In genomic region chr14:20327005-20327869, GRCh38 we compare ENCODE assay signal across 8 cellular contexts. TPM values are rescaled to one million over a fixed set of nuclear protein-coding genes. Genes with fewer than 3 reads are reported as not detected.
DNase-seq lines count a peak whose midpoint lies in the region; ATAC-seq, FAIRE-seq and TF ChIP-seq lines count a peak whose summit lies in the region.

No MANE protein-coding gene starts in this region.

- no peak for TF ChIP-seq EP300 in K562 (IDR thresholded peaks at IDR 0.05; ENCODE audit: low read length)

- ATAC-seq in K562, result peak; percentile 34; the same call in 2 of the 3 replicates
- no peak for ATAC-seq in stimulated activated effector memory CD8-positive, alpha-beta T cell treated with anti-CD3 and anti-CD28 coated beads, Interleukin-12 subunit alpha, Interleukin-12 subunit beta, amount 100 ng/mL, for 72 hours

- H3K9ac ChIP-seq in K562 (ENCODE audit: insufficient read depth in 1 of 2, low read depth in 2 of 2, low read length in 2 of 2), result no peak overlapping the region; a peak in 1 of 4 replicates

- H2AFZ ChIP-seq in K562 (ENCODE audit: low read depth, low read length), result no peak overlapping the region

- CTCF ChIA-PET in K562 (lab: Yijun Ruan, JAX; ENCODE audit: low intra/inter-chr PET ratio), result interaction anchor here (0.8 to 3.1 kb wide), 4 partner anchors 24 to 282 kb away, joined by 3 to 43 read pairs (median 4); no protein-coding TSS in a partner anchor

- H3K9me3 ChIP-seq in K562 (replicated peaks; ENCODE audit: control insufficient read depth, insufficient read depth, low read depth, low read length), result no peaks in the 10 kb centered on the region; the same call in 1 of the 2 replicates

- H3K4me1 Mint-ChIP-seq in stimulated activated effector memory CD8-positive, alpha-beta T cell treated with anti-CD3 and anti-CD28 coated beads, Interleukin-12 subunit alpha, Interleukin-12 subunit beta, amount 100 ng/mL, for 72 hours, result peaks cover 28% of the 10 kb centered on the region

- H3K27ac Mint-ChIP-seq in stimulated activated effector memory CD8-positive, alpha-beta T cell treated with anti-CD3 and anti-CD28 coated beads, Interleukin-12 subunit alpha, Interleukin-12 subunit beta, amount 100 ng/mL, for 72 hours, result peak overlapping the region; percentile 12

- no peak overlapping the region for H3K27ac ChIP-seq in K562 (ENCODE audit: extremely low read depth, low read depth, low read length)

- no peak for TF ChIP-seq POLR2A in K562 (conservative IDR thresholded peaks at IDR 0.05)

- no peak overlapping the region for H3K4me2 ChIP-seq in K562 (ENCODE audit: insufficient read depth, low read length)

- WGBS in K562 (ENCODE audit: insufficient coverage, low coverage, missing lambda C conversion rate), result 54% methylated on average over 8 of the region's 8 CpGs

- H3K4me3 ChIP-seq in GM06990 (replicated peaks; ENCODE audit: low read depth, low read length) (no peak overlapping the region), K562 (no peak overlapping the region)

- H3K36me3 Mint-ChIP-seq in stimulated activated effector memory CD8-positive, alpha-beta T cell treated with anti-CD3 and anti-CD28 coated beads, Interleukin-12 subunit alpha, Interleukin-12 subunit beta, amount 100 ng/mL, for 72 hours, result peaks cover 92% of the 10 kb centered on the region

- H3K9me1 ChIP-seq in K562 (ENCODE audit: control insufficient read depth, insufficient read depth, low read length), result no peaks in the 10 kb centered on the region

- no peak overlapping the region for H3K4me3 Mint-ChIP-seq in stimulated activated effector memory CD8-positive, alpha-beta T cell treated with anti-CD3 and anti-CD28 coated beads, Interleukin-12 subunit alpha, Interleukin-12 subunit beta, amount 100 ng/mL, for 72 hours

- intact Hi-C loops in K562 (cut with micrococcal nuclease), result loop anchor here (1.0 to 5.0 kb wide), 3 partner anchors 16 to 282 kb away; partner anchors contain the start of genes PARP2 and TEP1

- H4K20me1 ChIP-seq in K562 (replicated peaks; ENCODE audit: control insufficient read depth, insufficient read depth, low read length), result no peaks in the 10 kb centered on the region; the same call in 1 of the 2 replicates

- TF ChIP-seq RAD21 in K562 (CRISPR knock-in tag; conservative IDR thresholded peaks at IDR 0.05 in 1 of 2, IDR thresholded peaks at IDR 0.05 in 1 of 2), result peak; percentile 64 to 74

- peaks cover 86% of the 10 kb centered on the region for H3K79me2 ChIP-seq in K562 (ENCODE audit: control insufficient read depth, insufficient read depth, low read length)

- in situ Hi-C loops in ACHN (cut with HindIII; ENCODE audit: low pct_ligation_motif_present, low pct_unique_long_range_greater_than_20kb, low sequenced_read_pairs), result no loop called here
- in situ Hi-C loops in K562 (cut with MboI), result loop anchor here (5.0 kb wide), 1 partner anchor 285 kb away; no protein-coding TSS in a partner anchor

- DNase-seq in ACHN, result peak; percentile 64
- no peak for DNase-seq in GM06990 (ENCODE audit: extremely low read depth, insufficient read length)
- peak; percentile 51 for DNase-seq in HuH-7 (ENCODE audit: low spot score)
- peak; percentile 15 for DNase-seq in NOMO-1 treated with dmso at 0.1 percent for 144 hours (lab: John Stamatoyannopoulos, UW; ENCODE audit: unreplicated experiment)
- peak in 2 of 4 experiments; percentile 27 to 72 for DNase-seq in K562 (ENCODE audit: extremely low read depth in 1 of 4, low spot score in 3 of 4)
- peak; percentile 32 for DNase-seq in iPS-NIHi7 (ENCODE audit: extremely low spot score)
- no peak for DNase-seq in stimulated activated effector memory CD8-positive, alpha-beta T cell treated with anti-CD3 and anti-CD28 coated beads, Interleukin-12 subunit alpha, Interleukin-12 subunit beta, amount 100 ng/mL, for 72 hours (ENCODE audit: low spot score in 2 of 2)
- DNase-seq in ureter (ENCODE audit: low spot score), result no peak

- no peaks in the 10 kb centered on the region for H3K9me3 Mint-ChIP-seq in stimulated activated effector memory CD8-positive, alpha-beta T cell treated with anti-CD3 and anti-CD28 coated beads, Interleukin-12 subunit alpha, Interleukin-12 subunit beta, amount 100 ng/mL, for 72 hours

- no TSS peak for BruUV-seq in K562 (replicated peaks; lab: Mats Ljungman, UMichigan)

- FAIRE-seq in K562 (lab: Jason Lieb, UNC), result peak; percentile 49

- peaks cover 0 to 14% of the 10 kb centered on the region in 2 experiments; a peak in 2 of 5 replicates for H3K4me1 ChIP-seq in K562 (replicated peaks in 1 of 2; ENCODE audit: control insufficient read depth in 2 of 2, insufficient read depth in 2 of 2, low read length in 2 of 2)

- peaks cover 8% of the 10 kb centered on the region for H3K36me3 ChIP-seq in GM06990 (ENCODE audit: control insufficient read depth, insufficient read depth, low read length)
- peaks cover 78% of the 10 kb centered on the region for H3K36me3 ChIP-seq in K562 (ENCODE audit: control insufficient read depth, insufficient read depth, low read length)

- POLR2A ChIA-PET in K562 (lab: Yijun Ruan, JAX), result interaction anchor here (0.7 to 1.1 kb wide), 2 partner anchors 11 to 149 kb away, joined by 3 to 4 read pairs; no protein-coding TSS in a partner anchor

- H3K27me3 ChIP-seq in GM06990 (replicated peaks; ENCODE audit: control insufficient read depth, insufficient read depth, low read length) (no peaks in the 10 kb centered on the region), K562 (ENCODE audit: control insufficient read depth in 2 of 2, insufficient read depth in 2 of 2, low read length in 2 of 2) (no peaks in the 10 kb centered on the region)

- TF ChIP-seq CTCF in GM06990 (IDR thresholded peaks at IDR 0.05; ENCODE audit: insufficient read depth, low read length, poor library complexity, severe bottlenecking) (peak; percentile 53), K562 (IDR thresholded peaks at IDR 0.05 in 2 of 3, conservative IDR thresholded peaks at IDR 0.05 in 1 of 3; ENCODE audit: insufficient read depth in 2 of 3, low read depth in 1 of 3, low read length in 3 of 3) (peak; percentile 40 to 75 (median 47); a peak in 4 of 6 replicates)

RNA-seq across cellular contexts. Expression of gene CCNB1IP1, which starts 5.8 kb away (rescaled TPM):
- 95.2 and 176 TPM in 2 replicates for total RNA-seq in K562 (2011; cell fraction: chromatin; rRNA removed; ENCODE audit: low replicate concordance)
- total RNA-seq in K562 (2011; cell fraction: nucleolus; rRNA removed), result 63.4 and 71.2 TPM in 2 replicates
- 120 and 156 TPM in 2 replicates for total RNA-seq in K562 (2011; cell fraction: nucleoplasm; rRNA removed)
- total RNA-seq in K562 (2014; rRNA removed) (60.9 and 68.3 TPM in 2 replicates), K562 (2014; rRNA removed; fragmentation: Illumina TruSeq; extraction: Trizol) (107 and 126 TPM in 2 replicates), K562 (2015; rRNA removed; fragmentation: Illumina TruSeq; extraction: Trizol) (68.4 and 77.4 TPM in 2 replicates), K562 (2021) (49.8 and 51.8 TPM in 2 replicates), ureter (38.3 TPM)
- polyA plus RNA-seq in K562 (2011; rRNA removed) (152 and 175 TPM in 2 replicates), K562 (2014; fragmentation: Illumina TruSeq; extraction: Trizol) (87.6 and 95.2 TPM in 2 replicates), K562 (2014; fragmentation: Nextera tagmentation; extraction: Ambion mirVana) (10 to 100 TPM; 80.7 to 81.0 TPM), K562 (2014; rRNA removed) (89.1 and 93.4 TPM in 2 replicates)
- polyA plus RNA-seq in K562 (2011; cell fraction: cytosol; rRNA removed), result 60.0 and 163 TPM in 2 replicates
- polyA plus RNA-seq in K562 (2011; cell fraction: nucleus; rRNA removed), result 90.2 and 97.9 TPM in 2 replicates
- polyA plus RNA-seq in K562 (2012), result 39.0 and 113 TPM in 2 replicates
- 97.4 and 132 TPM in 2 replicates for polyA minus RNA-seq in K562 (2011; rRNA and poly(A)+ RNA removed)
- 35.6 and 41.5 TPM in 2 replicates for polyA minus RNA-seq in K562 (2011; cell fraction: cytosol; rRNA and poly(A)+ RNA removed)
- 49.9 and 73.2 TPM in 2 replicates for polyA minus RNA-seq in K562 (2011; cell fraction: nucleus; rRNA and poly(A)+ RNA removed)

RNA-seq across cellular contexts. Expression of gene PARP2, which starts 16.2 kb away (rescaled TPM):
- total RNA-seq in K562 (2011; cell fraction: chromatin; rRNA removed; ENCODE audit: low replicate concordance), result 38.2 and 98.6 TPM in 2 replicates
- 22.8 and 23.0 TPM in 2 replicates for total RNA-seq in K562 (2011; cell fraction: nucleolus; rRNA removed)
- total RNA-seq in K562 (2011; cell fraction: nucleoplasm; rRNA removed), result 39.4 and 41.8 TPM in 2 replicates
- total RNA-seq in K562 (2014; rRNA removed) (19.7 and 21.4 TPM in 2 replicates), K562 (2014; rRNA removed; fragmentation: Illumina TruSeq; extraction: Trizol) (26.2 and 29.4 TPM in 2 replicates), K562 (2015; rRNA removed; fragmentation: Illumina TruSeq; extraction: Trizol) (24.1 and 25.3 TPM in 2 replicates), K562 (2021) (26.9 and 29.9 TPM in 2 replicates), ureter (20.6 TPM)
- polyA plus RNA-seq in K562 (2011; rRNA removed) (41.4 and 50.5 TPM in 2 replicates), K562 (2014; fragmentation: Illumina TruSeq; extraction: Trizol) (37.9 and 45.8 TPM in 2 replicates), K562 (2014; fragmentation: Nextera tagmentation; extraction: Ambion mirVana) (10 to 100 TPM; 25.2 to 34.6 TPM), K562 (2014; rRNA removed) (38.1 and 38.6 TPM in 2 replicates)
- polyA plus RNA-seq in K562 (2011; cell fraction: cytosol; rRNA removed), result 13.3 and 27.0 TPM in 2 replicates
- 72.0 and 133 TPM in 2 replicates for polyA plus RNA-seq in K562 (2011; cell fraction: nucleus; rRNA removed)
- polyA plus RNA-seq in K562 (2012), result 24.6 and 29.3 TPM in 2 replicates
- polyA minus RNA-seq in K562 (2011; rRNA and poly(A)+ RNA removed), result 22.2 and 28.8 TPM in 2 replicates
- polyA minus RNA-seq in K562 (2011; cell fraction: cytosol; rRNA and poly(A)+ RNA removed), result 7.4 and 7.8 TPM in 2 replicates
- polyA minus RNA-seq in K562 (2011; cell fraction: nucleus; rRNA and poly(A)+ RNA removed), result 8.9 and 19.3 TPM in 2 replicates

RNA-seq across cellular contexts. Expression of gene TTC5, which starts 21.5 kb away (rescaled TPM):
- 15.0 and 30.0 TPM in 2 replicates for total RNA-seq in K562 (2011; cell fraction: chromatin; rRNA removed; ENCODE audit: low replicate concordance)
- total RNA-seq in K562 (2011; cell fraction: nucleolus; rRNA removed), result 10.4 and 11.8 TPM in 2 replicates
- total RNA-seq in K562 (2011; cell fraction: nucleoplasm; rRNA removed), result 20.8 and 26.3 TPM in 2 replicates
- total RNA-seq in K562 (2014; rRNA removed) (4.8 and 8.3 TPM in 2 replicates), K562 (2014; rRNA removed; fragmentation: Illumina TruSeq; extraction: Trizol) (16.4 and 17.1 TPM in 2 replicates), K562 (2015; rRNA removed; fragmentation: Illumina TruSeq; extraction: Trizol) (8.0 and 12.5 TPM in 2 replicates), K562 (2021) (11.7 and 13.8 TPM in 2 replicates), ureter (26.6 TPM)
- polyA plus RNA-seq in K562 (2011; rRNA removed) (11.6 and 12.2 TPM in 2 replicates), K562 (2014; fragmentation: Illumina TruSeq; extraction: Trizol) (6.6 and 9.3 TPM in 2 replicates), K562 (2014; fragmentation: Nextera tagmentation; extraction: Ambion mirVana) (1 to 10 TPM; 5.6 to 6.0 TPM), K562 (2014; rRNA removed) (5.8 and 7.5 TPM in 2 replicates)
- polyA plus RNA-seq in K562 (2011; cell fraction: cytosol; rRNA removed), result 5.1 and 6.9 TPM in 2 replicates
- 7.6 and 9.4 TPM in 2 replicates for polyA plus RNA-seq in K562 (2011; cell fraction: nucleus; rRNA removed)
- polyA plus RNA-seq in K562 (2012), result 7.0 and 13.3 TPM in 2 replicates
- polyA minus RNA-seq in K562 (2011; rRNA and poly(A)+ RNA removed), result 33.3 and 33.5 TPM in 2 replicates
- polyA minus RNA-seq in K562 (2011; cell fraction: cytosol; rRNA and poly(A)+ RNA removed), result 8.9 and 11.3 TPM in 2 replicates
- 9.0 and 16.3 TPM in 2 replicates for polyA minus RNA-seq in K562 (2011; cell fraction: nucleus; rRNA and poly(A)+ RNA removed)

Comparison
In these comparisons a context has a peak if more than half of its experiments do, and no peak if none do; other contexts are left out.
1. DNase-seq: peak in ACHN (single experiment), HuH-7 (single experiment), NOMO-1 treated with dmso at 0.1 percent for 144 hours (single experiment) and iPS-NIHi7 (single experiment); none in GM06990 (single experiment), stimulated activated effector memory CD8-positive, alpha-beta T cell treated with anti-CD3 and anti-CD28 coated beads, Interleukin-12 subunit alpha, Interleukin-12 subunit beta, amount 100 ng/mL, for 72 hours (0 of 2) and ureter (single experiment).